In the genomic region with DNA sequence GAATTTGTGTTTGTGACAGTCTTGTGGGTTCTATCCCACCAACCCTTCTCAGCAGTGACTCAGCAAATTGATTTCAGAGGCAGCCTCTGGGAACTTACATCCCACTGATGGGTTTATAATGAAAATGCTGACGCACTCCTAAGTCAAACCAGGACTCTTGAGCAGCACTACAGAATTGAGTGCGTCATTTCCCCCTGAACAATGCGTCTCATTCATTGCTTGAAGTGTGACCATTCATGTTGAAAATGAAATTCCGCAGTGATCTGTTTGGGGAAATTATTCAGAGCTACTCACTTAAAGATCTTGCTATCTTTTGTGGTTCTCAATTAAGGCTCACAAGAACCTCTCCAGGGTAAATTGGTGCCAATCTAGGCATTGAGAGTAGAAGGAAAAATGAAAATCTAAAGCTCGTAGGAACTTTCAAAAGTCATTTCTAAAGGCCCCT, we compare ENCODE assay signal across 1 cellular context.
A peak's percentile ranks its signal among the peaks of the same experiment; 100 is the strongest.
TF ChIP-seq lines count a peak whose summit lies in the region.

No MANE protein-coding gene starts in this region.

TF ChIP-seq in GM12878, 131 proteins besides CTCF, POLR2A, EP300 and RAD21 (continued from another document and continues in another):
- TF ChIP-seq, protein P1, sequence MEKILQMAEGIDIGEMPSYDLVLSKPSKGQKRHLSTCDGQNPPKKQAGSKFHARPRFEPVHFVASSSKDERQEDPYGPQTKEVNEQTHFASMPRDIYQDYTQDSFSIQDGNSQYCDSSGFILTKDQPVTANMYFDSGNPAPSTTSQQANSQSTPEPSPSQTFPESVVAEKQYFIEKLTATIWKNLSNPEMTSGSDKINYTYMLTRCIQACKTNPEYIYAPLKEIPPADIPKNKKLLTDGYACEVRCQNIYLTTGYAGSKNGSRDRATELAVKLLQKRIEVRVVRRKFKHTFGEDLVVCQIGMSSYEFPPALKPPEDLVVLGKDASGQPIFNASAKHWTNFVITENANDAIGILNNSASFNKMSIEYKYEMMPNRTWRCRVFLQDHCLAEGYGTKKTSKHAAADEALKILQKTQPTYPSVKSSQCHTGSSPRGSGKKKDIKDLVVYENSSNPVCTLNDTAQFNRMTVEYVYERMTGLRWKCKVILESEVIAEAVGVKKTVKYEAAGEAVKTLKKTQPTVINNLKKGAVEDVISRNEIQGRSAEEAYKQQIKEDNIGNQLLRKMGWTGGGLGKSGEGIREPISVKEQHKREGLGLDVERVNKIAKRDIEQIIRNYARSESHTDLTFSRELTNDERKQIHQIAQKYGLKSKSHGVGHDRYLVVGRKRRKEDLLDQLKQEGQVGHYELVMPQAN (conservative IDR thresholded peaks at IDR 0.05) = no peak
- TF ChIP-seq STAT3 (IDR thresholded peaks at IDR 0.05; ENCODE audit: low read depth, low read length) (peak; percentile 99), ZNF217 (IDR thresholded peaks at IDR 0.05) (peak; percentile 75), NFIC (IDR thresholded peaks at IDR 0.05; ENCODE audit: low read depth, low read length) (peak; percentile 96), ZBED1 (IDR thresholded peaks at IDR 0.05; ENCODE audit: borderline replicate concordance) (peak; percentile 68; the same call in 1 of the 2 replicates), RUNX3 (IDR thresholded peaks at IDR 0.05; ENCODE audit: low read length) (peak; percentile 85), JUND (IDR thresholded peaks at IDR 0.05; ENCODE audit: low read depth, low read length) (peak; percentile 87), IRF4 (IDR thresholded peaks at IDR 0.05; ENCODE audit: low read depth, low read length) (peak; percentile 97), ZNF384 (IDR thresholded peaks at IDR 0.05; ENCODE audit: borderline replicate concordance, low read depth, low read length) (no peak), BHLHE40 (IDR thresholded peaks at IDR 0.05; ENCODE audit: borderline replicate concordance in 1 of 2, low read depth in 2 of 2, low read length in 1 of 2) (peak; percentile 87 to 88), TBL1XR1 (IDR thresholded peaks at IDR 0.05; ENCODE audit: low read depth, low read length) (peak; percentile 80; the same call in 1 of the 2 replicates), DPF2 (IDR thresholded peaks at IDR 0.05) (peak; percentile 99), MEF2B (IDR thresholded peaks at IDR 0.05; ENCODE audit: partially characterized antibody, poor library complexity, severe bottlenecking) (peak; percentile 84), GATAD2B (conservative IDR thresholded peaks at IDR 0.05; ENCODE audit: low read depth) (peak; percentile 91), MXI1 (IDR thresholded peaks at IDR 0.05; ENCODE audit: low read depth, low read length) (peak; percentile 89), RELA (IDR thresholded peaks at IDR 0.05; ENCODE audit: borderline replicate concordance, partially characterized antibody) (peak; percentile 55), PML (IDR thresholded peaks at IDR 0.05; ENCODE audit: low read length) (peak; percentile 56; the same call in 1 of the 2 replicates), SMAD1 (IDR thresholded peaks at IDR 0.05; ENCODE audit: low read depth, partially characterized antibody) (peak; percentile 75), ZSCAN29 (IDR thresholded peaks at IDR 0.05) (0 out of 2 replicates have a peak, but pooled peaks have one; percentile 33), NR2F1 (conservative IDR thresholded peaks at IDR 0.05) (peak; percentile 90), TCF3 (IDR thresholded peaks at IDR 0.05; ENCODE audit: borderline replicate concordance, insufficient read depth, low read depth, low read length) (peak; percentile 79), MEF2A (IDR thresholded peaks at IDR 0.05; ENCODE audit: insufficient read depth, low read depth, low read length) (peak; percentile 63; the same call in 1 of the 2 replicates), SP1 (IDR thresholded peaks at IDR 0.05; ENCODE audit: low read depth, low read length) (peak; percentile 78), SIN3A (IDR thresholded peaks at IDR 0.05; ENCODE audit: low read depth, low read length) (no peak), CHD1 (IDR thresholded peaks at IDR 0.05; ENCODE audit: low read depth, low read length) (no peak), KDM1A (IDR thresholded peaks at IDR 0.05; ENCODE audit: borderline replicate concordance) (no peak), IKZF2 (IDR thresholded peaks at IDR 0.05) (peak; percentile 98 to 99), MYB (IDR thresholded peaks at IDR 0.05; ENCODE audit: borderline replicate concordance, low read depth, low read length) (0 out of 2 replicates have a peak, but pooled peaks have one; percentile 24)
- TF ChIP-seq, protein P2, sequence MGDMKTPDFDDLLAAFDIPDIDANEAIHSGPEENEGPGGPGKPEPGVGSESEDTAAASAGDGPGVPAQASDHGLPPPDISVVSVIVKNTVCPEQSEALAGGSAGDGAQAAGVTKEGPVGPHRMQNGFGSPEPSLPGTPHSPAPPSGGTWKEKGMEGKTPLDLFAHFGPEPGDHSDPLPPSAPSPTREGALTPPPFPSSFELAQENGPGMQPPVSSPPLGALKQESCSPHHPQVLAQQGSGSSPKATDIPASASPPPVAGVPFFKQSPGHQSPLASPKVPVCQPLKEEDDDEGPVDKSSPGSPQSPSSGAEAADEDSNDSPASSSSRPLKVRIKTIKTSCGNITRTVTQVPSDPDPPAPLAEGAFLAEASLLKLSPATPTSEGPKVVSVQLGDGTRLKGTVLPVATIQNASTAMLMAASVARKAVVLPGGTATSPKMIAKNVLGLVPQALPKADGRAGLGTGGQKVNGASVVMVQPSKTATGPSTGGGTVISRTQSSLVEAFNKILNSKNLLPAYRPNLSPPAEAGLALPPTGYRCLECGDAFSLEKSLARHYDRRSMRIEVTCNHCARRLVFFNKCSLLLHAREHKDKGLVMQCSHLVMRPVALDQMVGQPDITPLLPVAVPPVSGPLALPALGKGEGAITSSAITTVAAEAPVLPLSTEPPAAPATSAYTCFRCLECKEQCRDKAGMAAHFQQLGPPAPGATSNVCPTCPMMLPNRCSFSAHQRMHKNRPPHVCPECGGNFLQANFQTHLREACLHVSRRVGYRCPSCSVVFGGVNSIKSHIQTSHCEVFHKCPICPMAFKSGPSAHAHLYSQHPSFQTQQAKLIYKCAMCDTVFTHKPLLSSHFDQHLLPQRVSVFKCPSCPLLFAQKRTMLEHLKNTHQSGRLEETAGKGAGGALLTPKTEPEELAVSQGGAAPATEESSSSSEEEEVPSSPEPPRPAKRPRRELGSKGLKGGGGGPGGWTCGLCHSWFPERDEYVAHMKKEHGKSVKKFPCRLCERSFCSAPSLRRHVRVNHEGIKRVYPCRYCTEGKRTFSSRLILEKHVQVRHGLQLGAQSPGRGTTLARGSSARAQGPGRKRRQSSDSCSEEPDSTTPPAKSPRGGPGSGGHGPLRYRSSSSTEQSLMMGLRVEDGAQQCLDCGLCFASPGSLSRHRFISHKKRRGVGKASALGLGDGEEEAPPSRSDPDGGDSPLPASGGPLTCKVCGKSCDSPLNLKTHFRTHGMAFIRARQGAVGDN (IDR thresholded peaks at IDR 0.05) = peak; percentile 62
- TF ChIP-seq, protein P3, sequence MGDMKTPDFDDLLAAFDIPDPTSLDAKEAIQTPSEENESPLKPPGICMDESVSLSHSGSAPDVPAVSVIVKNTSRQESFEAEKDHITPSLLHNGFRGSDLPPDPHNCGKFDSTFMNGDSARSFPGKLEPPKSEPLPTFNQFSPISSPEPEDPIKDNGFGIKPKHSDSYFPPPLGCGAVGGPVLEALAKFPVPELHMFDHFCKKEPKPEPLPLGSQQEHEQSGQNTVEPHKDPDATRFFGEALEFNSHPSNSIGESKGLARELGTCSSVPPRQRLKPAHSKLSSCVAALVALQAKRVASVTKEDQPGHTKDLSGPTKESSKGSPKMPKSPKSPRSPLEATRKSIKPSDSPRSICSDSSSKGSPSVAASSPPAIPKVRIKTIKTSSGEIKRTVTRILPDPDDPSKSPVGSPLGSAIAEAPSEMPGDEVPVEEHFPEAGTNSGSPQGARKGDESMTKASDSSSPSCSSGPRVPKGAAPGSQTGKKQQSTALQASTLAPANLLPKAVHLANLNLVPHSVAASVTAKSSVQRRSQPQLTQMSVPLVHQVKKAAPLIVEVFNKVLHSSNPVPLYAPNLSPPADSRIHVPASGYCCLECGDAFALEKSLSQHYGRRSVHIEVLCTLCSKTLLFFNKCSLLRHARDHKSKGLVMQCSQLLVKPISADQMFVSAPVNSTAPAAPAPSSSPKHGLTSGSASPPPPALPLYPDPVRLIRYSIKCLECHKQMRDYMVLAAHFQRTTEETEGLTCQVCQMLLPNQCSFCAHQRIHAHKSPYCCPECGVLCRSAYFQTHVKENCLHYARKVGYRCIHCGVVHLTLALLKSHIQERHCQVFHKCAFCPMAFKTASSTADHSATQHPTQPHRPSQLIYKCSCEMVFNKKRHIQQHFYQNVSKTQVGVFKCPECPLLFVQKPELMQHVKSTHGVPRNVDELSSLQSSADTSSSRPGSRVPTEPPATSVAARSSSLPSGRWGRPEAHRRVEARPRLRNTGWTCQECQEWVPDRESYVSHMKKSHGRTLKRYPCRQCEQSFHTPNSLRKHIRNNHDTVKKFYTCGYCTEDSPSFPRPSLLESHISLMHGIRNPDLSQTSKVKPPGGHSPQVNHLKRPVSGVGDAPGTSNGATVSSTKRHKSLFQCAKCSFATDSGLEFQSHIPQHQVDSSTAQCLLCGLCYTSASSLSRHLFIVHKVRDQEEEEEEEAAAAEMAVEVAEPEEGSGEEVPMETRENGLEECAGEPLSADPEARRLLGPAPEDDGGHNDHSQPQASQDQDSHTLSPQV (IDR thresholded peaks at IDR 0.05) = peak; percentile 98
- TF ChIP-seq, protein P4, sequence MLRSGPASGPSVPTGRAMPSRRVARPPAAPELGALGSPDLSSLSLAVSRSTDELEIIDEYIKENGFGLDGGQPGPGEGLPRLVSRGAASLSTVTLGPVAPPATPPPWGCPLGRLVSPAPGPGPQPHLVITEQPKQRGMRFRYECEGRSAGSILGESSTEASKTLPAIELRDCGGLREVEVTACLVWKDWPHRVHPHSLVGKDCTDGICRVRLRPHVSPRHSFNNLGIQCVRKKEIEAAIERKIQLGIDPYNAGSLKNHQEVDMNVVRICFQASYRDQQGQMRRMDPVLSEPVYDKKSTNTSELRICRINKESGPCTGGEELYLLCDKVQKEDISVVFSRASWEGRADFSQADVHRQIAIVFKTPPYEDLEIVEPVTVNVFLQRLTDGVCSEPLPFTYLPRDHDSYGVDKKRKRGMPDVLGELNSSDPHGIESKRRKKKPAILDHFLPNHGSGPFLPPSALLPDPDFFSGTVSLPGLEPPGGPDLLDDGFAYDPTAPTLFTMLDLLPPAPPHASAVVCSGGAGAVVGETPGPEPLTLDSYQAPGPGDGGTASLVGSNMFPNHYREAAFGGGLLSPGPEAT (IDR thresholded peaks at IDR 0.05; ENCODE audit: low read depth) = peak; percentile 97
- TF ChIP-seq, protein P5, sequence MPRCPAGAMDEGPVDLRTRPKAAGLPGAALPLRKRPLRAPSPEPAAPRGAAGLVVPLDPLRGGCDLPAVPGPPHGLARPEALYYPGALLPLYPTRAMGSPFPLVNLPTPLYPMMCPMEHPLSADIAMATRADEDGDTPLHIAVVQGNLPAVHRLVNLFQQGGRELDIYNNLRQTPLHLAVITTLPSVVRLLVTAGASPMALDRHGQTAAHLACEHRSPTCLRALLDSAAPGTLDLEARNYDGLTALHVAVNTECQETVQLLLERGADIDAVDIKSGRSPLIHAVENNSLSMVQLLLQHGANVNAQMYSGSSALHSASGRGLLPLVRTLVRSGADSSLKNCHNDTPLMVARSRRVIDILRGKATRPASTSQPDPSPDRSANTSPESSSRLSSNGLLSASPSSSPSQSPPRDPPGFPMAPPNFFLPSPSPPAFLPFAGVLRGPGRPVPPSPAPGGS (IDR thresholded peaks at IDR 0.05; ENCODE audit: borderline replicate concordance, insufficient read depth, low read depth, low read length, poor library complexity, severe bottlenecking) = peak; percentile 80
- TF ChIP-seq, protein P6, sequence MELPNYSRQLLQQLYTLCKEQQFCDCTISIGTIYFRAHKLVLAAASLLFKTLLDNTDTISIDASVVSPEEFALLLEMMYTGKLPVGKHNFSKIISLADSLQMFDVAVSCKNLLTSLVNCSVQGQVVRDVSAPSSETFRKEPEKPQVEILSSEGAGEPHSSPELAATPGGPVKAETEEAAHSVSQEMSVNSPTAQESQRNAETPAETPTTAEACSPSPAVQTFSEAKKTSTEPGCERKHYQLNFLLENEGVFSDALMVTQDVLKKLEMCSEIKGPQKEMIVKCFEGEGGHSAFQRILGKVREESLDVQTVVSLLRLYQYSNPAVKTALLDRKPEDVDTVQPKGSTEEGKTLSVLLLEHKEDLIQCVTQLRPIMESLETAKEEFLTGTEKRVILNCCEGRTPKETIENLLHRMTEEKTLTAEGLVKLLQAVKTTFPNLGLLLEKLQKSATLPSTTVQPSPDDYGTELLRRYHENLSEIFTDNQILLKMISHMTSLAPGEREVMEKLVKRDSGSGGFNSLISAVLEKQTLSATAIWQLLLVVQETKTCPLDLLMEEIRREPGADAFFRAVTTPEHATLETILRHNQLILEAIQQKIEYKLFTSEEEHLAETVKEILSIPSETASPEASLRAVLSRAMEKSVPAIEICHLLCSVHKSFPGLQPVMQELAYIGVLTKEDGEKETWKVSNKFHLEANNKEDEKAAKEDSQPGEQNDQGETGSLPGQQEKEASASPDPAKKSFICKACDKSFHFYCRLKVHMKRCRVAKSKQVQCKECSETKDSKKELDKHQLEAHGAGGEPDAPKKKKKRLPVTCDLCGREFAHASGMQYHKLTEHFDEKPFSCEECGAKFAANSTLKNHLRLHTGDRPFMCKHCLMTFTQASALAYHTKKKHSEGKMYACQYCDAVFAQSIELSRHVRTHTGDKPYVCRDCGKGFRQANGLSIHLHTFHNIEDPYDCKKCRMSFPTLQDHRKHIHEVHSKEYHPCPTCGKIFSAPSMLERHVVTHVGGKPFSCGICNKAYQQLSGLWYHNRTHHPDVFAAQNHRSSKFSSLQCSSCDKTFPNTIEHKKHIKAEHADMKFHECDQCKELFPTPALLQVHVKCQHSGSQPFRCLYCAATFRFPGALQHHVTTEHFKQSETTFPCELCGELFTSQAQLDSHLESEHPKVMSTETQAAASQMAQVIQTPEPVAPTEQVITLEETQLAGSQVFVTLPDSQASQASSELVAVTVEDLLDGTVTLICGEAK (IDR thresholded peaks at IDR 0.05; ENCODE audit: borderline replicate concordance) = peak; percentile 36; the same call in 1 of the 2 replicates
- TF ChIP-seq, protein P7, sequence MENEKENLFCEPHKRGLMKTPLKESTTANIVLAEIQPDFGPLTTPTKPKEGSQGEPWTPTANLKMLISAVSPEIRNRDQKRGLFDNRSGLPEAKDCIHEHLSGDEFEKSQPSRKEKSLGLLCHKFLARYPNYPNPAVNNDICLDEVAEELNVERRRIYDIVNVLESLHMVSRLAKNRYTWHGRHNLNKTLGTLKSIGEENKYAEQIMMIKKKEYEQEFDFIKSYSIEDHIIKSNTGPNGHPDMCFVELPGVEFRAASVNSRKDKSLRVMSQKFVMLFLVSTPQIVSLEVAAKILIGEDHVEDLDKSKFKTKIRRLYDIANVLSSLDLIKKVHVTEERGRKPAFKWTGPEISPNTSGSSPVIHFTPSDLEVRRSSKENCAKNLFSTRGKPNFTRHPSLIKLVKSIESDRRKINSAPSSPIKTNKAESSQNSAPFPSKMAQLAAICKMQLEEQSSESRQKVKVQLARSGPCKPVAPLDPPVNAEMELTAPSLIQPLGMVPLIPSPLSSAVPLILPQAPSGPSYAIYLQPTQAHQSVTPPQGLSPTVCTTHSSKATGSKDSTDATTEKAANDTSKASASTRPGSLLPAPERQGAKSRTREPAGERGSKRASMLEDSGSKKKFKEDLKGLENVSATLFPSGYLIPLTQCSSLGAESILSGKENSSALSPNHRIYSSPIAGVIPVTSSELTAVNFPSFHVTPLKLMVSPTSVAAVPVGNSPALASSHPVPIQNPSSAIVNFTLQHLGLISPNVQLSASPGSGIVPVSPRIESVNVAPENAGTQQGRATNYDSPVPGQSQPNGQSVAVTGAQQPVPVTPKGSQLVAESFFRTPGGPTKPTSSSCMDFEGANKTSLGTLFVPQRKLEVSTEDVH (IDR thresholded peaks at IDR 0.05; ENCODE audit: low read depth, partially characterized antibody) = peak; percentile 91
